ENCODE assay signal across 8 cellular contexts in genomic region chr12:12726543-12727093, GRCh38. TPM values are rescaled to one million over a fixed set of nuclear protein-coding genes. Genes with fewer than 3 reads are reported as not detected.
DNase-seq lines count a peak whose midpoint lies in the region; ATAC-seq and TF ChIP-seq lines count a peak whose summit lies in the region.

No MANE protein-coding gene starts in this region.

- H3K4me3 ChIP-seq in suprapubic skin = peak overlapping the region; percentile 87

- no peaks in the 10 kb centered on the region for H3K9me3 ChIP-seq in KOPT-K1 (ENCODE audit: insufficient read depth, low read length, poor library complexity, severe bottlenecking)
- no peaks in the 10 kb centered on the region for H3K9me3 ChIP-seq in suprapubic skin

- ATAC-seq in GM18505 (IDR thresholded peaks at IDR 0.05; ENCODE audit: unreplicated experiment) = no peak
- ATAC-seq in GM21717 (IDR thresholded peaks at IDR 0.05; ENCODE audit: unreplicated experiment) = no peak

- 18% methylated on average over 6 of the region's 6 CpGs for WGBS in suprapubic skin

- TF ChIP-seq POLR2A in suprapubic skin (IDR thresholded peaks at IDR 0.05) (no peak), GM18505 (IDR thresholded peaks at IDR 0.05; ENCODE audit: borderline replicate concordance, extremely low read depth, insufficient read depth, insufficient read length) (no peak)

- TF ChIP-seq CTCF in suprapubic skin (IDR thresholded peaks at IDR 0.05) = no peak

- DNase-seq in EH (ENCODE audit: low read depth) (peak; percentile 92), amniotic epithelial cell (ENCODE audit: low read depth) (peak; percentile 69), kidney glomerular epithelial cell (lab: John Stamatoyannopoulos, UW) (peak; percentile 61), suprapubic skin (ENCODE audit: low spot score in 2 of 2) (no peak), HPDE6-E6E7 (ENCODE audit: extremely low spot score) (no peak)

- H3K4me1 ChIP-seq in suprapubic skin = peaks cover 39% of the 10 kb centered on the region

- H3K27me3 ChIP-seq in suprapubic skin = no peaks in the 10 kb centered on the region

- peak overlapping the region; percentile 99 for H3K27ac ChIP-seq in KOPT-K1 (ENCODE audit: low read depth, low read length, poor library complexity, severe bottlenecking)
- H3K27ac ChIP-seq in suprapubic skin = peak overlapping the region; percentile 98

- TF ChIP-seq EP300 in suprapubic skin (IDR thresholded peaks at IDR 0.05) = no peak

- H3K36me3 ChIP-seq in KOPT-K1 (ENCODE audit: insufficient read depth, low read length) = peaks cover 6% of the 10 kb centered on the region
- peaks cover 5% of the 10 kb centered on the region for H3K36me3 ChIP-seq in suprapubic skin

RNA-seq across cellular contexts. Expression of gene CDKN1B, which starts 9.4 kb away (rescaled TPM):
- total RNA-seq in suprapubic skin = 10 to 100 TPM; 37.8 to 71.9 (median 46.9) TPM

RNA-seq across cellular contexts. Expression of gene GPR19, which starts 30.6 kb away (rescaled TPM):
- total RNA-seq in suprapubic skin = under 1 TPM in 1 of 4 donors, not detected in 3; 0.42 TPM

RNA-seq across cellular contexts. Expression of gene APOLD1, which starts 58.8 kb away (rescaled TPM):
- 10 to 100 TPM; 14.6 to 25.5 (median 16.4) TPM for total RNA-seq in suprapubic skin

Comparison
In these comparisons a context has a peak if more than half of its experiments do, and no peak if none do; other contexts are left out.
1. DNase-seq: peak in EH (single experiment), amniotic epithelial cell (single experiment) and kidney glomerular epithelial cell (single experiment); none in suprapubic skin (0 of 2) and HPDE6-E6E7 (single experiment).